ENCODE assay signal across 1 cellular context in genomic region chr3:71579934-71580318, GRCh38.
TF ChIP-seq lines count a peak whose summit lies in the region.

No MANE protein-coding gene starts in this region.

TF ChIP-seq in HepG2, 621 proteins besides CTCF, POLR2A, EP300 and RAD21 (continued from another document and continues in another):
- TF ChIP-seq, protein P1, sequence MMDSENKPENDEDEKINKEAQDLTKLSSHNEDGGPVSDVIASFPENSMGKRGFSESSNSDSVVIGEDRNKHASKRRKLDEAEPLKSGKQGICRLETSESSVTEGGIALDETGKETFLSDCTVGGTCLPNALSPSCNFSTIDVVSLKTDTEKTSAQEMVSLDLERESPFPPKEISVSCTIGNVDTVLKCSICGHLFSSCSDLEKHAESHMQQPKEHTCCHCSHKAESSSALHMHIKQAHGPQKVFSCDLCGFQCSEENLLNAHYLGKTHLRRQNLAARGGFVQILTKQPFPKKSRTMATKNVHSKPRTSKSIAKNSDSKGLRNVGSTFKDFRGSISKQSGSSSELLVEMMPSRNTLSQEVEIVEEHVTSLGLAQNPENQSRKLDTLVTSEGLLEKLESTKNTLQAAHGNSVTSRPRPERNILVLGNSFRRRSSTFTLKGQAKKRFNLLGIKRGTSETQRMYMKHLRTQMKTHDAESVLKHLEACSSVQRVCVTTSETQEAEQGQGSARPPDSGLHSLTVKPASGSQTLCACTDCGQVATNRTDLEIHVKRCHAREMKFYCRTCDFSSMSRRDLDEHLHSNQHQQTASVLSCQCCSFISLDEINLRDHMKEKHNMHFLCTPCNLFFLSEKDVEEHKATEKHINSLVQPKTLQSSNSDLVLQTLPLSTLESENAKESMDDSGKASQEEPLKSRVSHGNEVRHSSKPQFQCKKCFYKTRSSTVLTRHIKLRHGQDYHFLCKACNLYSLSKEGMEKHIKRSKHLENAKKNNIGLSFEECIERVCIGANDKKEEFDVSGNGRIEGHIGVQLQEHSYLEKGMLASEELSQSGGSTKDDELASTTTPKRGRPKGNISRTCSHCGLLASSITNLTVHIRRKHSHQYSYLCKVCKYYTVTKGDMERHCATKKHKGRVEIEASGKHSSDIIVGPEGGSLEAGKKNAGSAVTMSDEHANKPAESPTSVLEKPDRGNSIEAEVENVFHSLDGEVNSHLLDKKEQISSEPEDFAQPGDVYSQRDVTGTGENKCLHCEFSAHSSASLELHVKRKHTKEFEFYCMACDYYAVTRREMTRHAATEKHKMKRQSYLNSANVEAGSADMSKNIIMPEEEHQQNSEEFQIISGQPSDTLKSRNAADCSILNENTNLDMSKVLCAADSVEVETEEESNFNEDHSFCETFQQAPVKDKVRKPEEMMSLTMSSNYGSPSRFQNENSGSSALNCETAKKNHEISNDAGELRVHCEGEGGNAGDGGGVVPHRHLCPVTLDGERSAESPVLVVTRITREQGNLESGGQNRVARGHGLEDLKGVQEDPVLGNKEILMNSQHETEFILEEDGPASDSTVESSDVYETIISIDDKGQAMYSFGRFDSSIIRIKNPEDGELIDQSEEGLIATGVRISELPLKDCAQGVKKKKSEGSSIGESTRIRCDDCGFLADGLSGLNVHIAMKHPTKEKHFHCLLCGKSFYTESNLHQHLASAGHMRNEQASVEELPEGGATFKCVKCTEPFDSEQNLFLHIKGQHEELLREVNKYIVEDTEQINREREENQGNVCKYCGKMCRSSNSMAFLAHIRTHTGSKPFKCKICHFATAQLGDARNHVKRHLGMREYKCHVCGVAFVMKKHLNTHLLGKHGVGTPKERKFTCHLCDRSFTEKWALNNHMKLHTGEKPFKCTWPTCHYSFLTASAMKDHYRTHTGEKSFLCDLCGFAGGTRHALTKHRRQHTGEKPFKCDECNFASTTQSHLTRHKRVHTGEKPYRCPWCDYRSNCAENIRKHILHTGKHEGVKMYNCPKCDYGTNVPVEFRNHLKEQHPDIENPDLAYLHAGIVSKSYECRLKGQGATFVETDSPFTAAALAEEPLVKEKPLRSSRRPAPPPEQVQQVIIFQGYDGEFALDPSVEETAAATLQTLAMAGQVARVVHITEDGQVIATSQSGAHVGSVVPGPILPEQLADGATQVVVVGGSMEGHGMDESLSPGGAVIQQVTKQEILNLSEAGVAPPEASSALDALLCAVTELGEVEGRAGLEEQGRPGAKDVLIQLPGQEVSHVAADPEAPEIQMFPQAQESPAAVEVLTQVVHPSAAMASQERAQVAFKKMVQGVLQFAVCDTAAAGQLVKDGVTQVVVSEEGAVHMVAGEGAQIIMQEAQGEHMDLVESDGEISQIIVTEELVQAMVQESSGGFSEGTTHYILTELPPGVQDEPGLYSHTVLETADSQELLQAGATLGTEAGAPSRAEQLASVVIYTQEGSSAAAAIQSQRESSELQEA (CRISPR knock-in tag; IDR thresholded peaks at IDR 0.05; ENCODE audit: not compliant biosample characterization), result no peak
- TF ChIP-seq SOX6 (IDR thresholded peaks at IDR 0.05) (no peak), SOX6 (CRISPR knock-in tag; IDR thresholded peaks at IDR 0.05) (peak; percentile 87), ARID2 (CRISPR knock-in tag; IDR thresholded peaks at IDR 0.05; ENCODE audit: borderline replicate concordance) (no peak), ZMYM3 (CRISPR knock-in tag; IDR thresholded peaks at IDR 0.05) (no peak; the same call in 1 of the 2 replicates), ZNF558 (CRISPR knock-in tag; IDR thresholded peaks at IDR 0.05; ENCODE audit: borderline replicate concordance) (no peak), TAF1 (CRISPR knock-in tag; IDR thresholded peaks at IDR 0.05) (no peak), PLRG1 (conservative IDR thresholded peaks at IDR 0.05) (no peak), SMARCE1 (IDR thresholded peaks at IDR 0.05; ENCODE audit: borderline replicate concordance) (no peak), NCOA2 (CRISPR knock-in tag; IDR thresholded peaks at IDR 0.05) (peak; percentile 58; the same call in 1 of the 2 replicates), RERE (CRISPR knock-in tag; IDR thresholded peaks at IDR 0.05; ENCODE audit: low read depth) (no peak), MLLT10 (CRISPR knock-in tag; IDR thresholded peaks at IDR 0.05) (no peak), ZBTB33 (CRISPR knock-in tag; IDR thresholded peaks at IDR 0.05) (no peak), YEATS2 (CRISPR knock-in tag; IDR thresholded peaks at IDR 0.05; ENCODE audit: borderline replicate concordance) (no peak), ELF3 (CRISPR knock-in tag; IDR thresholded peaks at IDR 0.05) (peak; percentile 72; the same call in 1 of the 2 replicates), ZFP41 (CRISPR knock-in tag; IDR thresholded peaks at IDR 0.05; ENCODE audit: borderline replicate concordance) (no peak), ZC3H13 (CRISPR knock-in tag; IDR thresholded peaks at IDR 0.05) (no peak), AGO1 (IDR thresholded peaks at IDR 0.05; ENCODE audit: low read depth, low read length, poor library complexity, severe bottlenecking) (no peak), E2F1 (CRISPR knock-in tag; IDR thresholded peaks at IDR 0.05) (no peak), HNRNPK (IDR thresholded peaks at IDR 0.05; ENCODE audit: low read depth, low read length, poor library complexity, severe bottlenecking) (no peak), ZNF138 (CRISPR knock-in tag; IDR thresholded peaks at IDR 0.05; ENCODE audit: low read depth) (no peak), ZNF331 (CRISPR knock-in tag; IDR thresholded peaks at IDR 0.05) (no peak), ZBTB37 (CRISPR knock-in tag; IDR thresholded peaks at IDR 0.05) (0 out of 2 replicates have a peak, but pooled peaks have one; percentile 52), ZNF562 (CRISPR knock-in tag; IDR thresholded peaks at IDR 0.05; ENCODE audit: borderline replicate concordance) (no peak)
- TF ChIP-seq, protein P2, sequence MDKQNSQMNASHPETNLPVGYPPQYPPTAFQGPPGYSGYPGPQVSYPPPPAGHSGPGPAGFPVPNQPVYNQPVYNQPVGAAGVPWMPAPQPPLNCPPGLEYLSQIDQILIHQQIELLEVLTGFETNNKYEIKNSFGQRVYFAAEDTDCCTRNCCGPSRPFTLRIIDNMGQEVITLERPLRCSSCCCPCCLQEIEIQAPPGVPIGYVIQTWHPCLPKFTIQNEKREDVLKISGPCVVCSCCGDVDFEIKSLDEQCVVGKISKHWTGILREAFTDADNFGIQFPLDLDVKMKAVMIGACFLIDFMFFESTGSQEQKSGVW (CRISPR knock-in tag; IDR thresholded peaks at IDR 0.05; ENCODE audit: borderline replicate concordance), result no peak
- TF ChIP-seq, protein P3, sequence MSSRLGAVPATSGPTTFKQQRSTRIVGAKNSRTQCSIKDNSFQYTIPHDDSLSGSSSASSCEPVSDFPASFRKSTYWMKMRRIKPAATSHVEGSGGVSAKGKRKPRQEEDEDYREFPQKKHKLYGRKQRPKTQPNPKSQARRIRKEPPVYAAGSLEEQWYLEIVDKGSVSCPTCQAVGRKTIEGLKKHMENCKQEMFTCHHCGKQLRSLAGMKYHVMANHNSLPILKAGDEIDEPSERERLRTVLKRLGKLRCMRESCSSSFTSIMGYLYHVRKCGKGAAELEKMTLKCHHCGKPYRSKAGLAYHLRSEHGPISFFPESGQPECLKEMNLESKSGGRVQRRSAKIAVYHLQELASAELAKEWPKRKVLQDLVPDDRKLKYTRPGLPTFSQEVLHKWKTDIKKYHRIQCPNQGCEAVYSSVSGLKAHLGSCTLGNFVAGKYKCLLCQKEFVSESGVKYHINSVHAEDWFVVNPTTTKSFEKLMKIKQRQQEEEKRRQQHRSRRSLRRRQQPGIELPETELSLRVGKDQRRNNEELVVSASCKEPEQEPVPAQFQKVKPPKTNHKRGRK (CRISPR knock-in tag; IDR thresholded peaks at IDR 0.05), result no peak
- TF ChIP-seq, protein P4, sequence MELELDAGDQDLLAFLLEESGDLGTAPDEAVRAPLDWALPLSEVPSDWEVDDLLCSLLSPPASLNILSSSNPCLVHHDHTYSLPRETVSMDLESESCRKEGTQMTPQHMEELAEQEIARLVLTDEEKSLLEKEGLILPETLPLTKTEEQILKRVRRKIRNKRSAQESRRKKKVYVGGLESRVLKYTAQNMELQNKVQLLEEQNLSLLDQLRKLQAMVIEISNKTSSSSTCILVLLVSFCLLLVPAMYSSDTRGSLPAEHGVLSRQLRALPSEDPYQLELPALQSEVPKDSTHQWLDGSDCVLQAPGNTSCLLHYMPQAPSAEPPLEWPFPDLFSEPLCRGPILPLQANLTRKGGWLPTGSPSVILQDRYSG (CRISPR knock-in tag; IDR thresholded peaks at IDR 0.05), result no peak
- TF ChIP-seq, protein P5, sequence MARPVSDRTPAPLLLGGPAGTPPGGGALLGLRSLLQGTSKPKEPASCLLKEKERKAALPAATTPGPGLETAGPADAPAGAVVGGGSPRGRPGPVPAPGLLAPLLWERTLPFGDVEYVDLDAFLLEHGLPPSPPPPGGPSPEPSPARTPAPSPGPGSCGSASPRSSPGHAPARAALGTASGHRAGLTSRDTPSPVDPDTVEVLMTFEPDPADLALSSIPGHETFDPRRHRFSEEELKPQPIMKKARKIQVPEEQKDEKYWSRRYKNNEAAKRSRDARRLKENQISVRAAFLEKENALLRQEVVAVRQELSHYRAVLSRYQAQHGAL (CRISPR knock-in tag; IDR thresholded peaks at IDR 0.05; ENCODE audit: not compliant biosample characterization), result no peak
- TF ChIP-seq, protein P6, sequence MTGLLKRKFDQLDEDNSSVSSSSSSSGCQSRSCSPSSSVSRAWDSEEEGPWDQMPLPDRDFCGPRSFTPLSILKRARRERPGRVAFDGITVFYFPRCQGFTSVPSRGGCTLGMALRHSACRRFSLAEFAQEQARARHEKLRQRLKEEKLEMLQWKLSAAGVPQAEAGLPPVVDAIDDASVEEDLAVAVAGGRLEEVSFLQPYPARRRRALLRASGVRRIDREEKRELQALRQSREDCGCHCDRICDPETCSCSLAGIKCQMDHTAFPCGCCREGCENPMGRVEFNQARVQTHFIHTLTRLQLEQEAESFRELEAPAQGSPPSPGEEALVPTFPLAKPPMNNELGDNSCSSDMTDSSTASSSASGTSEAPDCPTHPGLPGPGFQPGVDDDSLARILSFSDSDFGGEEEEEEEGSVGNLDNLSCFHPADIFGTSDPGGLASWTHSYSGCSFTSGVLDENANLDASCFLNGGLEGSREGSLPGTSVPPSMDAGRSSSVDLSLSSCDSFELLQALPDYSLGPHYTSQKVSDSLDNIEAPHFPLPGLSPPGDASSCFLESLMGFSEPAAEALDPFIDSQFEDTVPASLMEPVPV (CRISPR knock-in tag; IDR thresholded peaks at IDR 0.05), result no peak
